ENCODE assay signal across 1 cellular context in the genomic region with DNA sequence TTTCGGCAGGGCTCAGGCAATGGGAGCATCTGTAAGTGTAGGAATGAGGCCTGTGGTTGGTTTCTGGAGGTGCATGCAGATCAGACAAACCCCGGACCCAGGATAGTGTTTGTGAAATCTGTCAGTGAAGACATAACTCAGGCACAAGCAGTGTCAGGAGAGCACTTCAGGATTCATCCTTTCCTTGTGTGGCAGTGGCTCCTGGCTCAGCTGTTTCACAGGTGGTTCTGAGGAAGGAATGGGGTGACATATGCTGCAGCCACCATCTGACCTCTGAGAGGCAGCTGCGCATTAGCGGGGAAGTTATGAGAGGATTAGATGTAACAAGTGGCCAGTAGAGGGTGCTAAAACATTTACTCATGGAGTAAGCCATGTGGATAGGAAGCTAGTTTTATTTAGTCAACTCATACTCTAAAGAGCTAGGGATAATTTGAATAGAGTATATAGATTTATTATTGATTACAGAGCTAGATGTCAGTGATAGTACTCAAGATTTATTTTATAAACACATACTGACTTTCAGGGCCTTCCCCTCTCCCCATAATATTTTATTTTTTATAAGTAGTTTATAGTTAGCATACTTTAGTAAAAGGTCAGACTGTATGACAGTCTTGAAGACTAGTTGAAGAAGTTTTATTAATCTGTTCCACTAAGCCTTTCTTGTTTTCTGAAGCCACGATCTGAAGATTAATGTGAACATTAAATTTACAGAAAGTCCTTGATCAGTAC.
TF ChIP-seq lines count a peak whose summit lies in the region.

No MANE protein-coding gene starts in this region.

TF ChIP-seq in K562, 482 proteins besides CTCF, POLR2A, EP300 and RAD21 (continued from another document):
- TF ChIP-seq, protein P1, sequence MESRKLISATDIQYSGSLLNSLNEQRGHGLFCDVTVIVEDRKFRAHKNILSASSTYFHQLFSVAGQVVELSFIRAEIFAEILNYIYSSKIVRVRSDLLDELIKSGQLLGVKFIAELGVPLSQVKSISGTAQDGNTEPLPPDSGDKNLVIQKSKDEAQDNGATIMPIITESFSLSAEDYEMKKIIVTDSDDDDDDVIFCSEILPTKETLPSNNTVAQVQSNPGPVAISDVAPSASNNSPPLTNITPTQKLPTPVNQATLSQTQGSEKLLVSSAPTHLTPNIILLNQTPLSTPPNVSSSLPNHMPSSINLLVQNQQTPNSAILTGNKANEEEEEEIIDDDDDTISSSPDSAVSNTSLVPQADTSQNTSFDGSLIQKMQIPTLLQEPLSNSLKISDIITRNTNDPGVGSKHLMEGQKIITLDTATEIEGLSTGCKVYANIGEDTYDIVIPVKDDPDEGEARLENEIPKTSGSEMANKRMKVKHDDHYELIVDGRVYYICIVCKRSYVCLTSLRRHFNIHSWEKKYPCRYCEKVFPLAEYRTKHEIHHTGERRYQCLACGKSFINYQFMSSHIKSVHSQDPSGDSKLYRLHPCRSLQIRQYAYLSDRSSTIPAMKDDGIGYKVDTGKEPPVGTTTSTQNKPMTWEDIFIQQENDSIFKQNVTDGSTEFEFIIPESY (CRISPR knock-in tag; IDR thresholded peaks at IDR 0.05), result peak; percentile 32; the same call in 1 of the 2 replicates
- TF ChIP-seq MNT (conservative IDR thresholded peaks at IDR 0.05) (peak in 1 of 2 experiments; percentile 55; a peak in 1 of 4 replicates), TFAP4 (CRISPR knock-in tag; IDR thresholded peaks at IDR 0.05; ENCODE audit: borderline replicate concordance) (peak; percentile 50; the same call in 1 of the 2 replicates), GTF2B (IDR thresholded peaks at IDR 0.05; ENCODE audit: extremely low read depth, insufficient read length) (no peak), KDM5B (IDR thresholded peaks at IDR 0.05; ENCODE audit: insufficient replicate concordance, low read depth, low read length) (no peak), CHCHD3 (CRISPR knock-in tag; IDR thresholded peaks at IDR 0.05) (0 out of 2 replicates have a peak, but pooled peaks have one; percentile 7), ZNF165 (CRISPR knock-in tag; IDR thresholded peaks at IDR 0.05; ENCODE audit: borderline replicate concordance) (no peak), CBFA2T2 (conservative IDR thresholded peaks at IDR 0.05) (peak; percentile 16; the same call in 1 of the 2 replicates), HCFC1 (IDR thresholded peaks at IDR 0.05; ENCODE audit: low read depth, low read length) (no peak), RBM22 (IDR thresholded peaks at IDR 0.05; ENCODE audit: low read depth, low read length, poor library complexity, severe bottlenecking) (no peak), MYC (IDR thresholded peaks at IDR 0.05; ENCODE audit: low read depth, low read length) (peak; percentile 79), MYC (CRISPR knock-in tag; IDR thresholded peaks at IDR 0.05; ENCODE audit: borderline replicate concordance, low read depth) (no peak), CBX3 (IDR thresholded peaks at IDR 0.05; ENCODE audit: borderline replicate concordance in 1 of 2, low read length in 2 of 2) (0 out of 3 replicates have a peak, but pooled peaks of 1 of the 2 experiments have one; percentile 70), ZNF57 (CRISPR knock-in tag; IDR thresholded peaks at IDR 0.05) (no peak), L3MBTL2 (IDR thresholded peaks at IDR 0.05) (peak; percentile 19; the same call in 1 of the 2 replicates), RB1 (IDR thresholded peaks at IDR 0.05; ENCODE audit: low read depth) (0 out of 2 replicates have a peak, but pooled peaks have one; percentile 10), PCBP2 (IDR thresholded peaks at IDR 0.05; ENCODE audit: low read depth, low read length, poor library complexity, severe bottlenecking) (no peak), CAMTA2 (CRISPR knock-in tag; conservative IDR thresholded peaks at IDR 0.05) (no peak), NFXL1 (CRISPR knock-in tag; IDR thresholded peaks at IDR 0.05) (no peak), PRPF4 (IDR thresholded peaks at IDR 0.05; ENCODE audit: insufficient read depth, low read depth, low read length, poor library complexity, severe bottlenecking) (no peak), HNRNPH1 (optimal IDR thresholded peaks at IDR 0.05; ENCODE audit: low read depth, low read length) (no peak), ZBED1 (IDR thresholded peaks at IDR 0.05) (no peak), STAT6 (CRISPR knock-in tag; IDR thresholded peaks at IDR 0.05) (peak; percentile 40; the same call in 1 of the 2 replicates), NR2C2 (CRISPR knock-in tag; IDR thresholded peaks at IDR 0.05) (no peak), NR2C2 (tag; IDR thresholded peaks at IDR 0.05) (peak; percentile 35; the same call in 1 of the 2 replicates), SRSF9 (IDR thresholded peaks at IDR 0.05; ENCODE audit: borderline replicate concordance, low read depth, low read length) (no peak), ZNF583 (CRISPR knock-in tag; IDR thresholded peaks at IDR 0.05) (no peak), HMBOX1 (IDR thresholded peaks at IDR 0.05) (peak; percentile 80), CEBPG (CRISPR knock-in tag; IDR thresholded peaks at IDR 0.05) (no peak), CEBPG (tag; conservative IDR thresholded peaks at IDR 0.05 in 1 of 2, IDR thresholded peaks at IDR 0.05 in 1 of 2) (no peak), GATAD2B (IDR thresholded peaks at IDR 0.05; ENCODE audit: borderline replicate concordance) (peak; percentile 24; the same call in 1 of the 2 replicates), MCM7 (IDR thresholded peaks at IDR 0.05) (no peak)
- TF ChIP-seq, protein P2, sequence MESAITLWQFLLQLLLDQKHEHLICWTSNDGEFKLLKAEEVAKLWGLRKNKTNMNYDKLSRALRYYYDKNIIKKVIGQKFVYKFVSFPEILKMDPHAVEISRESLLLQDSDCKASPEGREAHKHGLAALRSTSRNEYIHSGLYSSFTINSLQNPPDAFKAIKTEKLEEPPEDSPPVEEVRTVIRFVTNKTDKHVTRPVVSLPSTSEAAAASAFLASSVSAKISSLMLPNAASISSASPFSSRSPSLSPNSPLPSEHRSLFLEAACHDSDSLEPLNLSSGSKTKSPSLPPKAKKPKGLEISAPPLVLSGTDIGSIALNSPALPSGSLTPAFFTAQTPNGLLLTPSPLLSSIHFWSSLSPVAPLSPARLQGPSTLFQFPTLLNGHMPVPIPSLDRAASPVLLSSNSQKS (CRISPR knock-in tag; IDR thresholded peaks at IDR 0.05), result no peak
- TF ChIP-seq, protein P3, sequence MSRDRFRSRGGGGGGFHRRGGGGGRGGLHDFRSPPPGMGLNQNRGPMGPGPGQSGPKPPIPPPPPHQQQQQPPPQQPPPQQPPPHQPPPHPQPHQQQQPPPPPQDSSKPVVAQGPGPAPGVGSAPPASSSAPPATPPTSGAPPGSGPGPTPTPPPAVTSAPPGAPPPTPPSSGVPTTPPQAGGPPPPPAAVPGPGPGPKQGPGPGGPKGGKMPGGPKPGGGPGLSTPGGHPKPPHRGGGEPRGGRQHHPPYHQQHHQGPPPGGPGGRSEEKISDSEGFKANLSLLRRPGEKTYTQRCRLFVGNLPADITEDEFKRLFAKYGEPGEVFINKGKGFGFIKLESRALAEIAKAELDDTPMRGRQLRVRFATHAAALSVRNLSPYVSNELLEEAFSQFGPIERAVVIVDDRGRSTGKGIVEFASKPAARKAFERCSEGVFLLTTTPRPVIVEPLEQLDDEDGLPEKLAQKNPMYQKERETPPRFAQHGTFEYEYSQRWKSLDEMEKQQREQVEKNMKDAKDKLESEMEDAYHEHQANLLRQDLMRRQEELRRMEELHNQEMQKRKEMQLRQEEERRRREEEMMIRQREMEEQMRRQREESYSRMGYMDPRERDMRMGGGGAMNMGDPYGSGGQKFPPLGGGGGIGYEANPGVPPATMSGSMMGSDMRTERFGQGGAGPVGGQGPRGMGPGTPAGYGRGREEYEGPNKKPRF (IDR thresholded peaks at IDR 0.05; ENCODE audit: low read depth, low read length), result no peak
- TF ChIP-seq, protein P4, sequence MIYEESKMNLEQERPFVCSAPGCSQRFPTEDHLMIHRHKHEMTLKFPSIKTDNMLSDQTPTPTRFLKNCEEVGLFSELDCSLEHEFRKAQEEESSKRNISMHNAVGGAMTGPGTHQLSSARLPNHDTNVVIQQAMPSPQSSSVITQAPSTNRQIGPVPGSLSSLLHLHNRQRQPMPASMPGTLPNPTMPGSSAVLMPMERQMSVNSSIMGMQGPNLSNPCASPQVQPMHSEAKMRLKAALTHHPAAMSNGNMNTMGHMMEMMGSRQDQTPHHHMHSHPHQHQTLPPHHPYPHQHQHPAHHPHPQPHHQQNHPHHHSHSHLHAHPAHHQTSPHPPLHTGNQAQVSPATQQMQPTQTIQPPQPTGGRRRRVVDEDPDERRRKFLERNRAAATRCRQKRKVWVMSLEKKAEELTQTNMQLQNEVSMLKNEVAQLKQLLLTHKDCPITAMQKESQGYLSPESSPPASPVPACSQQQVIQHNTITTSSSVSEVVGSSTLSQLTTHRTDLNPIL (CRISPR knock-in tag; IDR thresholded peaks at IDR 0.05), result no peak
- TF ChIP-seq, protein P5, sequence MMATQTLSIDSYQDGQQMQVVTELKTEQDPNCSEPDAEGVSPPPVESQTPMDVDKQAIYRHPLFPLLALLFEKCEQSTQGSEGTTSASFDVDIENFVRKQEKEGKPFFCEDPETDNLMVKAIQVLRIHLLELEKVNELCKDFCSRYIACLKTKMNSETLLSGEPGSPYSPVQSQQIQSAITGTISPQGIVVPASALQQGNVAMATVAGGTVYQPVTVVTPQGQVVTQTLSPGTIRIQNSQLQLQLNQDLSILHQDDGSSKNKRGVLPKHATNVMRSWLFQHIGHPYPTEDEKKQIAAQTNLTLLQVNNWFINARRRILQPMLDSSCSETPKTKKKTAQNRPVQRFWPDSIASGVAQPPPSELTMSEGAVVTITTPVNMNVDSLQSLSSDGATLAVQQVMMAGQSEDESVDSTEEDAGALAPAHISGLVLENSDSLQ (IDR thresholded peaks at IDR 0.05), result 0 out of 2 replicates have a peak, but pooled peaks have one; percentile 33
